ENCODE assay signal across 13 cellular contexts in the genomic region with DNA sequence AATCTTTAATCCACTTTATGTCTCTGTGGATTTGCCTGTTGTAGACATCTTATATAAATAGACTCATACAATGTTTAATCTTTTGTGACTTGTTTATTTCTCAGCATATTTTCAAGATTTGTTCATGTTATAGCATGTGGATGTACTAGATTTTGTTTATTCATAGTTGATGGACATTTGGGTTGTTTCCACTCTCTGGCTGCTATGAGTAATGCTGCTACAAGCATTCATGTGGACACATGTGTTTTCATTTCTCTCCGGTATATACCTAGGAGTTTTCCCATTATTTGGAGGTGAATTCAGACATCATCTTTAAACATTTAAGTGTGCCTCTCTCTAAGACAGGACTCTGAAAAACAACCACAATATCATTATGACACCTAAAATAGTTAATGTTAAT. TPM values are rescaled to one million over a fixed set of nuclear protein-coding genes. Genes with fewer than 3 reads are reported as not detected.
DNase-seq lines count a peak whose midpoint lies in the region; ATAC-seq, FAIRE-seq and TF ChIP-seq lines count a peak whose summit lies in the region.
"Had no signal": no experiment of that assay in that cellular context is flagged by ENCODE, and none has a peak within 500 bp of the region (broad histone marks: within the 10 kb centered on the region; RNA-seq: fewer than 3 reads in every experiment).

No MANE protein-coding gene starts in this region.

- H3K27ac Mint-ChIP-seq in activated T-helper 17 cell treated with anti-CD3 and anti-CD28 coated beads, Interleukin-2, amount 50 U/mL, for 72 hours = peak overlapping the region; percentile 71

- peaks cover 16% of the 10 kb centered on the region; the same call in 2 of the 3 replicates for H3K4me1 ChIP-seq in A549
- peaks cover 0 to 32% (median 8%) of the 10 kb centered on the region in 4 donors for H3K4me1 ChIP-seq in tibial nerve

- H3K4me3 Mint-ChIP-seq in activated T-helper 17 cell treated with anti-CD3 and anti-CD28 coated beads, Interleukin-2, amount 50 U/mL, for 72 hours = peak overlapping the region; percentile 96

- H3K27me3 Mint-ChIP-seq in activated T-helper 17 cell treated with anti-CD3 and anti-CD28 coated beads, Interleukin-2, amount 50 U/mL, for 72 hours = no peaks in the 10 kb centered on the region

- TF ChIP-seq RAD21 in A549 (conservative IDR thresholded peaks at IDR 0.05 in 1 of 2, IDR thresholded peaks at IDR 0.05 in 1 of 2) = no peak

- H3K27ac ChIP-seq in A549 = no peak overlapping the region
- no peak overlapping the region for H3K27ac ChIP-seq in tibial nerve
- H3K27ac ChIP-seq: BLaER1 had no signal

- H3K9me3 Mint-ChIP-seq in activated T-helper 17 cell treated with anti-CD3 and anti-CD28 coated beads, Interleukin-2, amount 50 U/mL, for 72 hours = no peaks in the 10 kb centered on the region

- DNase-seq in A549 (ENCODE audit: low read depth in 1 of 2, low spot score in 1 of 2) = no peak
- peak; percentile 43 for DNase-seq in EH (ENCODE audit: low read depth)
- DNase-seq in foreskin fibroblast = peak; percentile 25 to 61
- no peak for DNase-seq in superior temporal gyrus (ENCODE audit: extremely low spot score)
- DNase-seq in tibial nerve (ENCODE audit: low spot score in 2 of 2) = no peak
- DNase-seq: central memory CD4-positive, alpha-beta T cell; islet precursor cell; Kasumi-1; NCI-H2029 treated with DMSO at 0.1 percent for 48 hours had no signal

- CTCF ChIA-PET in A549 (lab: Yijun Ruan, JAX) = no interaction called here

- peaks cover 0 to 15% (median 0%) of the 10 kb centered on the region in 3 donors for H3K36me3 ChIP-seq in tibial nerve

- POLR2A ChIA-PET in A549 (lab: Yijun Ruan, JAX) = no interaction called here

- TF ChIP-seq POLR2A in A549 (IDR thresholded peaks at IDR 0.05; ENCODE audit: low read length) (no peak), tibial nerve (IDR thresholded peaks at IDR 0.05) (no peak)

- peaks cover 60% of the 10 kb centered on the region for H3K36me3 Mint-ChIP-seq in activated T-helper 17 cell treated with anti-CD3 and anti-CD28 coated beads, Interleukin-2, amount 50 U/mL, for 72 hours (ENCODE audit: low read depth)

- ATAC-seq in A549 (no peak), HG03135 (IDR thresholded peaks at IDR 0.05; ENCODE audit: unreplicated experiment) (no peak), GM18907 (IDR thresholded peaks at IDR 0.05; ENCODE audit: unreplicated experiment) (no peak)
- ATAC-seq in activated T-helper 17 cell treated with anti-CD3 and anti-CD28 coated beads, Interleukin-2, amount 50 U/mL, for 72 hours (replicated peaks) = no peak

- no peak overlapping the region for H3K4me3 ChIP-seq in A549
- H3K4me3 ChIP-seq in foreskin fibroblast (ENCODE audit: low read depth in 1 of 2, low read length in 2 of 2) = peak overlapping the region; percentile 5 to 7
- H3K4me3 ChIP-seq in tibial nerve = no peak overlapping the region
- H3K4me3 ChIP-seq: BLaER1 had no signal

- TF ChIP-seq EP300 in A549 (IDR thresholded peaks at IDR 0.05) = no peak
- TF ChIP-seq EP300 in tibial nerve (IDR thresholded peaks at IDR 0.05) = no peak

- TF ChIP-seq CTCF in A549 (IDR thresholded peaks at IDR 0.05) (no peak), foreskin fibroblast (IDR thresholded peaks at IDR 0.05; ENCODE audit: low read depth, low read length) (no peak), tibial nerve (IDR thresholded peaks at IDR 0.05) (no peak)

- peaks cover 14% of the 10 kb centered on the region for H3K4me1 Mint-ChIP-seq in activated T-helper 17 cell treated with anti-CD3 and anti-CD28 coated beads, Interleukin-2, amount 50 U/mL, for 72 hours

- WGBS in A549 (ENCODE audit: missing lambda C conversion rate) = 83% methylated on average over 1 of the region's 1 CpG
- WGBS in tibial nerve, 2 donors = 88 to 100% methylated on average over 1 of the region's 1 CpG

- no peaks in the 10 kb centered on the region for H3K27me3 ChIP-seq in tibial nerve

- peak; percentile 70 for FAIRE-seq in A549 (lab: Jason Lieb, UNC)

- peak overlapping the region; percentile 96; the same call in 2 of the 3 replicates for H3K4me2 ChIP-seq in A549
- H3K4me2 ChIP-seq: BLaER1 had no signal

- H3K9me3 ChIP-seq in A549 (no peaks in the 10 kb centered on the region), tibial nerve (no peaks in the 10 kb centered on the region)

TF ChIP-seq in A549, 52 proteins besides CTCF, POLR2A, EP300 and RAD21 (continues in another document):
- TF ChIP-seq ZFP36 (IDR thresholded peaks at IDR 0.05; ENCODE audit: borderline replicate concordance, partially characterized antibody) (no peak), PHF8 (IDR thresholded peaks at IDR 0.05; ENCODE audit: borderline replicate concordance, low read depth) (no peak), NFE2L2 (conservative IDR thresholded peaks at IDR 0.05; ENCODE audit: low read length) (no peak), CHD4 (IDR thresholded peaks at IDR 0.05; ENCODE audit: borderline replicate concordance) (no peak), TP53 (CRISPR knock-in tag; IDR thresholded peaks at IDR 0.05) (no peak), BHLHE40 (IDR thresholded peaks at IDR 0.05; ENCODE audit: low read depth, low read length) (no peak)
- TF ChIP-seq, protein P1, sequence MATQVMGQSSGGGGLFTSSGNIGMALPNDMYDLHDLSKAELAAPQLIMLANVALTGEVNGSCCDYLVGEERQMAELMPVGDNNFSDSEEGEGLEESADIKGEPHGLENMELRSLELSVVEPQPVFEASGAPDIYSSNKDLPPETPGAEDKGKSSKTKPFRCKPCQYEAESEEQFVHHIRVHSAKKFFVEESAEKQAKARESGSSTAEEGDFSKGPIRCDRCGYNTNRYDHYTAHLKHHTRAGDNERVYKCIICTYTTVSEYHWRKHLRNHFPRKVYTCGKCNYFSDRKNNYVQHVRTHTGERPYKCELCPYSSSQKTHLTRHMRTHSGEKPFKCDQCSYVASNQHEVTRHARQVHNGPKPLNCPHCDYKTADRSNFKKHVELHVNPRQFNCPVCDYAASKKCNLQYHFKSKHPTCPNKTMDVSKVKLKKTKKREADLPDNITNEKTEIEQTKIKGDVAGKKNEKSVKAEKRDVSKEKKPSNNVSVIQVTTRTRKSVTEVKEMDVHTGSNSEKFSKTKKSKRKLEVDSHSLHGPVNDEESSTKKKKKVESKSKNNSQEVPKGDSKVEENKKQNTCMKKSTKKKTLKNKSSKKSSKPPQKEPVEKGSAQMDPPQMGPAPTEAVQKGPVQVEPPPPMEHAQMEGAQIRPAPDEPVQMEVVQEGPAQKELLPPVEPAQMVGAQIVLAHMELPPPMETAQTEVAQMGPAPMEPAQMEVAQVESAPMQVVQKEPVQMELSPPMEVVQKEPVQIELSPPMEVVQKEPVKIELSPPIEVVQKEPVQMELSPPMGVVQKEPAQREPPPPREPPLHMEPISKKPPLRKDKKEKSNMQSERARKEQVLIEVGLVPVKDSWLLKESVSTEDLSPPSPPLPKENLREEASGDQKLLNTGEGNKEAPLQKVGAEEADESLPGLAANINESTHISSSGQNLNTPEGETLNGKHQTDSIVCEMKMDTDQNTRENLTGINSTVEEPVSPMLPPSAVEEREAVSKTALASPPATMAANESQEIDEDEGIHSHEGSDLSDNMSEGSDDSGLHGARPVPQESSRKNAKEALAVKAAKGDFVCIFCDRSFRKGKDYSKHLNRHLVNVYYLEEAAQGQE (IDR thresholded peaks at IDR 0.05) = no peak

RNA-seq across cellular contexts. Expression of gene IKBKG, which starts 2.3 kb away (rescaled TPM):
- polyA plus RNA-seq in A549 (2011; rRNA removed) = 19.7 and 22.1 TPM in 2 replicates
- 38.7 and 46.2 TPM in 2 replicates for polyA plus RNA-seq in A549 (2012; cell fraction: cytosol; rRNA removed)
- polyA plus RNA-seq in A549 (2012; cell fraction: nucleus; rRNA removed) = 117 and 119 TPM in 2 replicates
- polyA plus RNA-seq in A549 (2017; fragmentation: RNase III; extraction: RNeasy Plus Mini Kit Qiagen cat#74134 plus additional on column Dnase treatment) = 33.4 to 38.8 TPM (median 34.2 TPM) in 3 replicates
- 9.9 and 14.9 TPM in 2 replicates for polyA minus RNA-seq in A549 (2011; rRNA and poly(A)+ RNA removed)
- total RNA-seq in activated T-helper 17 cell treated with anti-CD3 and anti-CD28 coated beads, Interleukin-2, amount 50 U/mL, for 72 hours = 10 to 100 TPM; 26.1 to 39.6 TPM
- total RNA-seq in tibial nerve = 10 to 100 TPM; 14.2 to 43.1 (median 29.0) TPM

RNA-seq across cellular contexts. Expression of gene G6PD, which starts 3.1 kb away (rescaled TPM):
- polyA plus RNA-seq in A549 (2011; rRNA removed) = 692 and 774 TPM in 2 replicates
- polyA plus RNA-seq in A549 (2012; cell fraction: cytosol; rRNA removed) = 1,222 and 1,527 TPM in 2 replicates
- polyA plus RNA-seq in A549 (2012; cell fraction: nucleus; rRNA removed) = 2,784 and 3,385 TPM in 2 replicates
- polyA plus RNA-seq in A549 (2017; fragmentation: RNase III; extraction: RNeasy Plus Mini Kit Qiagen cat#74134 plus additional on column Dnase treatment) = 1,409 to 1,481 TPM (median 1,465 TPM) in 3 replicates
- 756 and 969 TPM in 2 replicates for polyA minus RNA-seq in A549 (2011; rRNA and poly(A)+ RNA removed)
- 10 to 100 TPM; 48.1 to 78.3 TPM for total RNA-seq in activated T-helper 17 cell treated with anti-CD3 and anti-CD28 coated beads, Interleukin-2, amount 50 U/mL, for 72 hours
- 10 to 100 TPM; 30.6 to 89.7 (median 41.8) TPM for total RNA-seq in tibial nerve

RNA-seq across cellular contexts. Expression of gene FAM3A, which starts 33.7 kb away (rescaled TPM):
- polyA plus RNA-seq in A549 (2011; rRNA removed) (18.6 and 21.7 TPM in 2 replicates), A549 (2017; fragmentation: RNase III; extraction: RNeasy Plus Mini Kit Qiagen cat#74134 plus additional on column Dnase treatment) (33.2 to 40.6 TPM (median 36.7 TPM) in 3 replicates)
- polyA plus RNA-seq in A549 (2012; cell fraction: cytosol; rRNA removed) = 47.8 and 55.1 TPM in 2 replicates
- 93.9 and 105 TPM in 2 replicates for polyA plus RNA-seq in A549 (2012; cell fraction: nucleus; rRNA removed)
- 16.1 and 21.8 TPM in 2 replicates for polyA minus RNA-seq in A549 (2011; rRNA and poly(A)+ RNA removed)
- 10 to 100 TPM; 24.5 to 25.4 TPM for total RNA-seq in activated T-helper 17 cell treated with anti-CD3 and anti-CD28 coated beads, Interleukin-2, amount 50 U/mL, for 72 hours
- 10 to 100 TPM; 40.9 to 76.5 (median 55.7) TPM for total RNA-seq in tibial nerve

RNA-seq across cellular contexts. Expression of gene CTAG1A, which starts 35.2 kb away (rescaled TPM):
- polyA plus RNA-seq in A549 (2011; rRNA removed) (not detected in 2 replicates), A549 (2017; fragmentation: RNase III; extraction: RNeasy Plus Mini Kit Qiagen cat#74134 plus additional on column Dnase treatment) (not detected in 3 replicates)
- polyA plus RNA-seq in A549 (2012; cell fraction: cytosol; rRNA removed) = not detected in 2 replicates
- 0.22 TPM in 1 of 2 replicates, not detected in the other for polyA plus RNA-seq in A549 (2012; cell fraction: nucleus; rRNA removed)
- polyA minus RNA-seq in A549 (2011; rRNA and poly(A)+ RNA removed) = not detected in 2 replicates
- total RNA-seq in activated T-helper 17 cell treated with anti-CD3 and anti-CD28 coated beads, Interleukin-2, amount 50 U/mL, for 72 hours = not detected
- not detected for total RNA-seq in tibial nerve

RNA-seq across cellular contexts. Expression of gene SLC10A3, which starts 59.3 kb away (rescaled TPM):
- polyA plus RNA-seq in A549 (2011; rRNA removed) = 9.0 and 10.1 TPM in 2 replicates
- 18.6 and 27.7 TPM in 2 replicates for polyA plus RNA-seq in A549 (2012; cell fraction: cytosol; rRNA removed)
- polyA plus RNA-seq in A549 (2012; cell fraction: nucleus; rRNA removed) = 15.8 and 20.0 TPM in 2 replicates
- 19.3 to 24.1 TPM (median 21.7 TPM) in 3 replicates for polyA plus RNA-seq in A549 (2017; fragmentation: RNase III; extraction: RNeasy Plus Mini Kit Qiagen cat#74134 plus additional on column Dnase treatment)
- polyA minus RNA-seq in A549 (2011; rRNA and poly(A)+ RNA removed) = 11.0 and 18.0 TPM in 2 replicates
- 10 to 100 TPM; 17.3 to 24.8 TPM for total RNA-seq in activated T-helper 17 cell treated with anti-CD3 and anti-CD28 coated beads, Interleukin-2, amount 50 U/mL, for 72 hours
- total RNA-seq in tibial nerve = 10 to 100 TPM; 17.8 to 40.6 (median 27.0) TPM

Comparison
In these comparisons a context has a peak if more than half of its experiments do, and no peak if none do; other contexts are left out.
1. DNase-seq: peak in EH (single experiment) and foreskin fibroblast (2 of 2); none in A549 (0 of 2), superior temporal gyrus (single experiment) and tibial nerve (0 of 2).
2. H3K4me3 ChIP-seq: peak in foreskin fibroblast (2 of 2); none in A549 (single experiment) and tibial nerve (0 of 4).